In the genomic region with DNA sequence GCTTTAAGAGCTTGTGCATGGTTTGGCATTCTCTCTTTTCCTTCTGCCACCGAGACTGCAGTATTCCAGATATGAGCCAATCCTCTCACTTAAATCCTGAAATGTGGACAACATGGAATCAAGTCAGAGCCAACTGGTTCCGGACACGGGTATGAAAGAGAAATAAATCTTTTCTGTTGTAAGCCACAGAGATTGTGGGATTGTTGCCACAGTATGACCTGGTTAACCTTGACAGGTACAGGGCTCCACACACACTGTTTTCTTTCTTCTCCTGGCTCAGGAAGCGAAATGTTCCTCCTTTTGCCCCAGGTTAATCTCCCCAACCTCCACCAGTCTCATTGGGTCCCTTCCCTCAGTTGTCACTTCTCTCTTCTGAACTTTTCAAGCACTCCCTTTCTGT, we compare ENCODE assay signal across 24 cellular contexts.
"Had no signal": no experiment of that assay in that cellular context is flagged by ENCODE, and none has a peak within 500 bp of the region (broad histone marks: within the 10 kb centered on the region; RNA-seq: fewer than 3 reads in every experiment).

No MANE protein-coding gene starts in this region.

- H3K79me2 ChIP-seq: parathyroid adenoma had no signal

- H3K9me3 ChIP-seq: heart right ventricle, lower lobe of right lung, right atrium auricular region, spleen, testis, tibial artery, upper lobe of left lung had no signal

- H2AFZ ChIP-seq: parathyroid adenoma had no signal

- H3K27ac ChIP-seq: heart right ventricle, lower lobe of right lung, parathyroid adenoma, right atrium auricular region, spleen, testis, tibial artery, upper lobe of left lung had no signal

- FAIRE-seq: urothelium cell line had no signal

- H3K36me3 ChIP-seq: heart right ventricle, lower lobe of right lung, right atrium auricular region, spleen, tibial artery, upper lobe of left lung had no signal

- DNase-seq: cortex of kidney; foreskin melanocyte; glutamatergic neuron; heart right ventricle; hypothalamus; immature natural killer cell; islet precursor cell; kidney glomerular epithelial cell; left ventricle myocardium superior; lower lobe of right lung; natural killer cell; spleen; stimulated activated CD4-positive, alpha-beta T cell treated with anti-CD3 and anti-CD28 coated beads, Interleukin-4, amount 100 ng/mL, for 4 hours; stimulated activated naive CD8-positive, alpha-beta T cell treated with anti-CD3 and anti-CD28 coated beads, Interleukin-15, Interleukin-2, amounts not matched to agents 100 U/mL and 50 U/mL, for 24 hours; substantia nigra; testis; tibial artery; upper lobe of left lung had no signal

- ATAC-seq: esophagus mucosa; heart right ventricle; lower lobe of right lung; natural killer cell; sciatic nerve; stimulated activated memory B cell treated with anti-CD40 and anti-IgM and Interleukin-4, amounts not matched to agents 10 μg/mL and 1 μg/mL and 100 μg/mL, for 72 hours; stimulated activated naive CD8-positive, alpha-beta T cell treated with anti-CD3 and anti-CD28 coated beads, Interleukin-15, Interleukin-2, amounts not matched to agents 100 U/mL and 50 U/mL, for 24 hours had no signal

- H3K4me1 ChIP-seq: lower lobe of right lung, parathyroid adenoma, right atrium auricular region, testis, tibial artery had no signal

- H3K27me3 ChIP-seq: heart right ventricle, right atrium auricular region, spleen, testis, tibial artery, upper lobe of left lung had no signal

- H3K4me3 ChIP-seq: heart right ventricle, lower lobe of right lung, right atrium auricular region, spleen, testis, tibial artery, upper lobe of left lung had no signal

- H3K9ac ChIP-seq: parathyroid adenoma had no signal
